Comparison of ENCODE assay signal across 10 cellular contexts in genomic region chr1:205700865-205701401, GRCh38. TPM values are rescaled to one million over a fixed set of nuclear protein-coding genes. Genes with fewer than 3 reads are reported as not detected.
DNase-seq lines count a peak whose midpoint lies in the region; ATAC-seq and TF ChIP-seq lines count a peak whose summit lies in the region.
"Had no signal": no experiment of that assay in that cellular context is flagged by ENCODE, and none has a peak within 500 bp of the region (broad histone marks: within the 10 kb centered on the region; RNA-seq: fewer than 3 reads in every experiment).

No MANE protein-coding gene starts in this region.

- H3K9ac ChIP-seq in BLaER1 treated with 17β-estradiol and CSF1 and Interleukin-3, amounts not matched to agents 10 nM and 100 nM = peak overlapping the region in 5 of 11 experiments; percentile 19 to 62 (median 50); a peak in 8 of 22 replicates

- no peaks in the 10 kb centered on the region for H3K9me3 ChIP-seq in BLaER1 treated with 17β-estradiol and CSF1 and Interleukin-3, amounts not matched to agents 10 nM and 100 nM (replicated peaks in 1 of 11)
- H3K9me3 ChIP-seq: neutrophil had no signal

- H3K4me2 ChIP-seq in BLaER1 treated with 17β-estradiol and CSF1 and Interleukin-3, amounts not matched to agents 10 nM and 100 nM = peak overlapping the region; percentile 25 to 91 (median 86); a peak in 20 of 22 replicates

- H3K27me3 ChIP-seq in BLaER1 treated with 17β-estradiol and CSF1 and Interleukin-3, amounts not matched to agents 10 nM and 100 nM = peaks cover 0 to 7% (median 0%) of the 10 kb centered on the region in 11 experiments; a peak in 3 of 22 replicates

- no peak for ATAC-seq in GM21717 (IDR thresholded peaks at IDR 0.05; ENCODE audit: unreplicated experiment)

- no peaks in the 10 kb centered on the region for H3K9me3 Mint-ChIP-seq in endothelial cell (ENCODE audit: unreplicated experiment)

- peaks cover 0 to 19% (median 0%) of the 10 kb centered on the region in 11 experiments; a peak in 4 of 22 replicates for H3K36me3 ChIP-seq in BLaER1 treated with 17β-estradiol and CSF1 and Interleukin-3, amounts not matched to agents 10 nM and 100 nM
- H3K36me3 ChIP-seq: neutrophil had no signal

- TF ChIP-seq CTCF in NB4 (IDR thresholded peaks at IDR 0.05; ENCODE audit: low read depth, low read length) (no peak), endothelial cell (IDR thresholded peaks at IDR 0.05; ENCODE audit: unreplicated experiment) (no peak)

- peaks cover 60% of the 10 kb centered on the region for H3K4me1 Mint-ChIP-seq in endothelial cell (ENCODE audit: unreplicated experiment)

- peaks cover 7% of the 10 kb centered on the region for H3K27me3 Mint-ChIP-seq in endothelial cell (ENCODE audit: unreplicated experiment)

- H3K4me3 ChIP-seq in BLaER1 treated with 17β-estradiol and CSF1 and Interleukin-3, amounts not matched to agents 10 nM and 100 nM = peak overlapping the region in 2 of 10 experiments; percentile 9 to 10; a peak in 1 of 20 replicates
- no peak overlapping the region for H3K4me3 ChIP-seq in NB4 (ENCODE audit: low read depth, low read length)

- DNase-seq in NB4 (ENCODE audit: low read depth) (peak; percentile 17), endothelial cell (ENCODE audit: low spot score) (peak; percentile 51), mesenteric fat pad (ENCODE audit: low spot score) (peak; percentile 53), HPDE6-E6E7 (ENCODE audit: extremely low spot score) (no peak)
- DNase-seq in stimulated activated naive CD4-positive, alpha-beta T cell treated with Interleukin-2 at 50 U/mL for 16 hours (lab: John Stamatoyannopoulos, UW) = no peak
- DNase-seq in stimulated activated CD4-positive, alpha-beta T cell treated with anti-CD3 and anti-CD28 coated beads, Interleukin-15, amount 100 ng/mL, for 24 hours = no peak
- DNase-seq: activated effector memory CD4-positive, alpha-beta T cell treated with anti-CD3 and anti-CD28 coated beads, Interleukin-2, amount 50 U/mL, for 16 hours had no signal

- no peak for TF ChIP-seq POLR2A in NB4 (IDR thresholded peaks at IDR 0.05; ENCODE audit: extremely low read depth, insufficient read length)

- peak overlapping the region in 8 of 11 experiments; percentile 13 to 75 (median 55); a peak in 15 of 22 replicates for H3K27ac ChIP-seq in BLaER1 treated with 17β-estradiol and CSF1 and Interleukin-3, amounts not matched to agents 10 nM and 100 nM
- H3K27ac ChIP-seq: neutrophil had no signal

- no peaks in the 10 kb centered on the region for H3K36me3 Mint-ChIP-seq in endothelial cell (ENCODE audit: low read depth, unreplicated experiment)

- peaks cover 45 to 64% (median 55%) of the 10 kb centered on the region in 10 experiments for H3K4me1 ChIP-seq in BLaER1 treated with 17β-estradiol and CSF1 and Interleukin-3, amounts not matched to agents 10 nM and 100 nM

- H3K4me3 Mint-ChIP-seq in endothelial cell (ENCODE audit: unreplicated experiment) = no peak overlapping the region

- H4K20me1 ChIP-seq in BLaER1 treated with 17β-estradiol and CSF1 and Interleukin-3, amounts not matched to agents 10 nM and 100 nM = peaks cover 0 to 54% (median 9%) of the 10 kb centered on the region in 11 experiments; a peak in 10 of 22 replicates

- H3K27ac Mint-ChIP-seq in endothelial cell (ENCODE audit: unreplicated experiment) = peak overlapping the region; percentile 88

RNA-seq across cellular contexts. Expression of gene SLC45A3, which starts 20.6 kb away (rescaled TPM):
- total RNA-seq in endothelial cell (ENCODE audit: unreplicated experiment) = 9.2 TPM
- total RNA-seq in mesenteric fat pad = 2.0 TPM

RNA-seq across cellular contexts. Expression of gene NUCKS1, which starts 49.0 kb away (rescaled TPM):
- total RNA-seq in endothelial cell (ENCODE audit: unreplicated experiment) (170 TPM), mesenteric fat pad (102 TPM)

Comparison
In these comparisons a context has a peak if more than half of its experiments do, and no peak if none do; other contexts are left out.
1. DNase-seq: peak in NB4 (single experiment), endothelial cell (single experiment) and mesenteric fat pad (single experiment); none in HPDE6-E6E7 (single experiment), stimulated activated naive CD4-positive, alpha-beta T cell treated with Interleukin-2 at 50 U/mL for 16 hours (single experiment) and stimulated activated CD4-positive, alpha-beta T cell treated with anti-CD3 and anti-CD28 coated beads, Interleukin-15, amount 100 ng/mL, for 24 hours (single experiment).